In the genomic region with DNA sequence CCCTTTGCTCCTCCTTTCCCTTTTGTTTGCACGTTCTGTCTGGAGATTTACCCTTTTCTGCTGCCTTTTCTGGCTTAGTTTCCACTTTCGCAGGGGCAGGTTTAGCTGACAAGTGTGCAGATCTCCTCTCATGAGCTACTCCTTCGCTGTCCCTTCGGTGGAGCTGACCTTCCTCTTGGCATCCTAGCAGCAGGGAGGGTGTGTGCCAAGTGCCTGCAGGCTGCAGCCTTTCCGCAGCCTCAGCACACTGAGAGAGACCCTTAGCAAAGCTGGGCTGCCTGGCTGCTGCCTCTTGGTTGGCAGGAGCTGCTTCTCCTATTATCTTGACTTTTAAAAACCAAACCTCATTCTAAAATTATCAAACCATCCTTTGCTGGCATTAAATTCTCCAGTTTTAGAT, we compare ENCODE assay signal across 30 cellular contexts.
"Had no signal": no experiment of that assay in that cellular context is flagged by ENCODE, and none has a peak within 500 bp of the region (broad histone marks: within the 10 kb centered on the region; RNA-seq: fewer than 3 reads in every experiment).

No MANE protein-coding gene starts in this region.

- DNase-seq: activated CD4-positive, alpha-beta memory T cell treated with anti-CD3 and anti-CD28 coated beads, Interleukin-2, amount 10 ng/mL, durations not matched to agents 7 days and 5 days; activated CD4-positive, alpha-beta T cell treated with anti-CD3 and anti-CD28 coated beads for 1 hour; activated CD4-positive, alpha-beta T cell treated with anti-CD3 and anti-CD28 coated beads for 4 hours; activated CD4-positive, alpha-beta T cell treated with anti-CD3 and anti-CD28 coated beads, Interleukin-2, amount 10 ng/mL, durations not matched to agents 7 days and 5 days; activated CD4-positive, alpha-beta T cell treated with anti-CD3 and anti-CD28 coated beads, Interleukin-2, amount 50 U/mL, for 4 hours; activated CD8-positive, alpha-beta memory T cell treated with anti-CD3 and anti-CD28 coated beads, Interleukin-2, amount 50 U/mL, for 48 hours; activated gamma-delta T cell; activated naive CD4-positive, alpha-beta T cell; activated naive CD4-positive, alpha-beta T cell treated with anti-CD3 and anti-CD28 coated beads, Interleukin-2, amount 10 ng/mL, durations not matched to agents 7 days and 5 days; activated naive CD8-positive, alpha-beta T cell treated with anti-CD3 and anti-CD28 coated beads, Interleukin-2, amount 10 ng/mL, durations not matched to agents 7 days and 5 days; activated T-cell treated with anti-CD3 and anti-CD28 coated beads for 4 hours; activated T-cell treated with anti-CD3 and anti-CD28 coated beads, Interleukin-2, amount 50 U/mL, for 24 hours; activated T-cell treated with anti-CD3 and anti-CD28 coated beads, Interleukin-2, amount 50 U/mL, for 72 hours; dorsolateral prefrontal cortex; effector memory CD4-positive, alpha-beta T cell; endodermal cell; erythroblast; foreskin keratinocyte; gastrocnemius medialis; glutamatergic neuron; T-helper 2 cell had no signal

- H3K4me1 Mint-ChIP-seq: activated CD4-positive, alpha-beta memory T cell treated with anti-CD3 and anti-CD28 coated beads, Interleukin-2, amount 10 ng/mL, durations not matched to agents 7 days and 5 days; activated CD4-positive, alpha-beta T cell treated with anti-CD3 and anti-CD28 coated beads, Interleukin-2, amount 10 ng/mL, durations not matched to agents 7 days and 5 days; activated naive CD4-positive, alpha-beta T cell treated with anti-CD3 and anti-CD28 coated beads, Interleukin-2, amount 10 ng/mL, durations not matched to agents 7 days and 5 days; activated naive CD8-positive, alpha-beta T cell treated with anti-CD3 and anti-CD28 coated beads, Interleukin-2, amount 10 ng/mL, durations not matched to agents 7 days and 5 days; brain; central memory CD8-positive, alpha-beta T cell had no signal

- H3K27ac ChIP-seq: ascending aorta, breast epithelium, cardiac muscle cell, coronary artery, dorsolateral prefrontal cortex, esophagus muscularis mucosa, foreskin keratinocyte, gastrocnemius medialis had no signal

- H3K27me3 Mint-ChIP-seq: brain; dendritic cell treated with granulocyte-macrophage colony-stimulating factor and Interleukin-4, amounts not matched to agents 40 ng/mL and 50 ng/mL, for 4 days had no signal

- H3K36me3 Mint-ChIP-seq: activated naive CD4-positive, alpha-beta T cell treated with anti-CD3 and anti-CD28 coated beads, Interleukin-2, amount 10 ng/mL, durations not matched to agents 7 days and 5 days; activated naive CD8-positive, alpha-beta T cell treated with anti-CD3 and anti-CD28 coated beads, Interleukin-2, amount 10 ng/mL, durations not matched to agents 7 days and 5 days had no signal

- H3K4me3 ChIP-seq: ascending aorta, breast epithelium, cardiac muscle cell, coronary artery, dorsolateral prefrontal cortex, esophagus muscularis mucosa, gastrocnemius medialis had no signal

- H3K4me3 Mint-ChIP-seq: activated CD4-positive, alpha-beta memory T cell treated with anti-CD3 and anti-CD28 coated beads, Interleukin-2, amount 10 ng/mL, durations not matched to agents 7 days and 5 days; activated CD4-positive, alpha-beta T cell treated with anti-CD3 and anti-CD28 coated beads, Interleukin-2, amount 10 ng/mL, durations not matched to agents 7 days and 5 days; activated naive CD4-positive, alpha-beta T cell treated with anti-CD3 and anti-CD28 coated beads, Interleukin-2, amount 10 ng/mL, durations not matched to agents 7 days and 5 days; activated naive CD8-positive, alpha-beta T cell treated with anti-CD3 and anti-CD28 coated beads, Interleukin-2, amount 10 ng/mL, durations not matched to agents 7 days and 5 days; activated T-cell treated with anti-CD3 and anti-CD28 coated beads, Interleukin-2, amount 50 U/mL, for 24 hours; activated T-cell treated with anti-CD3 and anti-CD28 coated beads, Interleukin-2, amount 50 U/mL, for 72 hours; brain; central memory CD8-positive, alpha-beta T cell; dendritic cell treated with granulocyte-macrophage colony-stimulating factor and Interleukin-4, amounts not matched to agents 40 ng/mL and 50 ng/mL, for 4 days; endodermal cell had no signal

- H3K4me1 ChIP-seq: ascending aorta, breast epithelium, esophagus muscularis mucosa, foreskin keratinocyte, gastrocnemius medialis had no signal

- H3K36me3 ChIP-seq: breast epithelium, cardiac muscle cell, gastrocnemius medialis had no signal

- ATAC-seq: activated naive CD4-positive, alpha-beta T cell treated with anti-CD3 and anti-CD28 coated beads, Interleukin-2, amount 50 U/mL, for 72 hours; activated T-cell treated with anti-CD3 and anti-CD28 coated beads, Interleukin-2, amount 50 U/mL, for 72 hours; foreskin keratinocyte; gastrocnemius medialis had no signal

- H3K27me3 ChIP-seq: ascending aorta, breast epithelium, cardiac muscle cell, dorsolateral prefrontal cortex, esophagus muscularis mucosa, foreskin keratinocyte, gastrocnemius medialis had no signal

- H3K27ac Mint-ChIP-seq: activated CD4-positive, alpha-beta memory T cell treated with anti-CD3 and anti-CD28 coated beads, Interleukin-2, amount 10 ng/mL, durations not matched to agents 7 days and 5 days; activated CD4-positive, alpha-beta T cell treated with anti-CD3 and anti-CD28 coated beads, Interleukin-2, amount 10 ng/mL, durations not matched to agents 7 days and 5 days; activated naive CD4-positive, alpha-beta T cell treated with anti-CD3 and anti-CD28 coated beads, Interleukin-2, amount 10 ng/mL, durations not matched to agents 7 days and 5 days; activated naive CD4-positive, alpha-beta T cell treated with anti-CD3 and anti-CD28 coated beads, Interleukin-2, amount 50 U/mL, for 72 hours; activated naive CD8-positive, alpha-beta T cell treated with anti-CD3 and anti-CD28 coated beads, Interleukin-2, amount 10 ng/mL, durations not matched to agents 7 days and 5 days; activated T-cell treated with anti-CD3 and anti-CD28 coated beads, Interleukin-2, amount 50 U/mL, for 24 hours; activated T-cell treated with anti-CD3 and anti-CD28 coated beads, Interleukin-2, amount 50 U/mL, for 72 hours; brain; dendritic cell treated with granulocyte-macrophage colony-stimulating factor and Interleukin-4, amounts not matched to agents 40 ng/mL and 50 ng/mL, for 4 days; endodermal cell had no signal
